ENCODE assay signal across 30 cellular contexts in genomic region chr2:44524347-44524926, GRCh38.
"Had no signal": no experiment of that assay in that cellular context is flagged by ENCODE, and none has a peak within 500 bp of the region (broad histone marks: within the 10 kb centered on the region; RNA-seq: fewer than 3 reads in every experiment).

No MANE protein-coding gene starts in this region.

- FAIRE-seq: colon had no signal

- ATAC-seq: activated CD8-positive, alpha-beta T cell treated with anti-CD3 and anti-CD28 coated beads for 36 hours; body of pancreas; heart right ventricle; left cardiac atrium; naive thymus-derived CD4-positive, alpha-beta T cell; psoas muscle had no signal

- H3K9me3 ChIP-seq: body of pancreas had no signal

- H3K27me3 ChIP-seq: adrenal gland, body of pancreas, heart right ventricle, right atrium auricular region, spleen, suprapubic skin, transverse colon had no signal

- H3K27me3 Mint-ChIP-seq: activated B cell treated with CpG ODN at 0.5 μM for 24 hours; activated CD8-positive, alpha-beta T cell treated with anti-CD3 and anti-CD28 coated beads for 36 hours; activated naive CD8-positive, alpha-beta T cell; memory B cell; naive thymus-derived CD4-positive, alpha-beta T cell had no signal

- H3K4me3 Mint-ChIP-seq: activated B cell treated with CpG ODN at 0.5 μM for 24 hours; activated CD8-positive, alpha-beta T cell treated with anti-CD3 and anti-CD28 coated beads for 36 hours; activated naive CD8-positive, alpha-beta T cell; memory B cell; naive thymus-derived CD4-positive, alpha-beta T cell; neural crest cell; T-helper 2 cell treated with Interferon-gamma antibody and Interleukin-4, amounts not matched to agents 5 μg/mL and 100 μg/mL, for 36 hours had no signal

- H3K27ac ChIP-seq: adrenal gland, body of pancreas, heart right ventricle, parathyroid adenoma, psoas muscle, right atrium auricular region, spleen, suprapubic skin, transverse colon had no signal

- H3K27ac Mint-ChIP-seq: activated B cell treated with CpG ODN at 0.5 μM for 24 hours; activated CD8-positive, alpha-beta T cell treated with anti-CD3 and anti-CD28 coated beads for 36 hours; activated naive CD8-positive, alpha-beta T cell; memory B cell; T-helper 2 cell treated with Interferon-gamma antibody and Interleukin-4, amounts not matched to agents 5 μg/mL and 100 μg/mL, for 36 hours had no signal

- H3K36me3 ChIP-seq: adrenal gland, heart right ventricle, right atrium auricular region, suprapubic skin, transverse colon had no signal

- H3K4me3 ChIP-seq: adrenal gland, body of pancreas, heart right ventricle, psoas muscle, right atrium auricular region, spleen, suprapubic skin, transverse colon had no signal

- DNase-seq: activated B cell treated with CpG ODN at 0.5 μM for 24 hours; activated CD4-positive, alpha-beta T cell treated with anti-CD3 and anti-CD28 coated beads, Interleukin-2, amount 50 U/mL, for 1 hour; activated CD8-positive, alpha-beta T cell treated with anti-CD3 and anti-CD28 coated beads for 36 hours; activated naive CD4-positive, alpha-beta T cell; activated T-cell treated with anti-CD3 and anti-CD28 coated beads, Interleukin-2, amount 50 U/mL, for 48 hours; adrenal gland; aorta; body of pancreas; dermis blood vessel endothelial cell; effector CD4-positive, alpha-beta T cell; foreskin melanocyte; heart right ventricle; islet precursor cell; left cardiac atrium; midbrain; naive thymus-derived CD4-positive, alpha-beta T cell; nucleus accumbens; psoas muscle; spleen; stimulated activated naive CD4-positive, alpha-beta T cell; T-helper 1 cell; transverse colon had no signal

- H3K4me1 ChIP-seq: adrenal gland, body of pancreas, heart right ventricle, parathyroid adenoma, psoas muscle, right atrium auricular region, spleen, suprapubic skin, transverse colon had no signal
